ENCODE assay signal across 8 cellular contexts in the genomic region with DNA sequence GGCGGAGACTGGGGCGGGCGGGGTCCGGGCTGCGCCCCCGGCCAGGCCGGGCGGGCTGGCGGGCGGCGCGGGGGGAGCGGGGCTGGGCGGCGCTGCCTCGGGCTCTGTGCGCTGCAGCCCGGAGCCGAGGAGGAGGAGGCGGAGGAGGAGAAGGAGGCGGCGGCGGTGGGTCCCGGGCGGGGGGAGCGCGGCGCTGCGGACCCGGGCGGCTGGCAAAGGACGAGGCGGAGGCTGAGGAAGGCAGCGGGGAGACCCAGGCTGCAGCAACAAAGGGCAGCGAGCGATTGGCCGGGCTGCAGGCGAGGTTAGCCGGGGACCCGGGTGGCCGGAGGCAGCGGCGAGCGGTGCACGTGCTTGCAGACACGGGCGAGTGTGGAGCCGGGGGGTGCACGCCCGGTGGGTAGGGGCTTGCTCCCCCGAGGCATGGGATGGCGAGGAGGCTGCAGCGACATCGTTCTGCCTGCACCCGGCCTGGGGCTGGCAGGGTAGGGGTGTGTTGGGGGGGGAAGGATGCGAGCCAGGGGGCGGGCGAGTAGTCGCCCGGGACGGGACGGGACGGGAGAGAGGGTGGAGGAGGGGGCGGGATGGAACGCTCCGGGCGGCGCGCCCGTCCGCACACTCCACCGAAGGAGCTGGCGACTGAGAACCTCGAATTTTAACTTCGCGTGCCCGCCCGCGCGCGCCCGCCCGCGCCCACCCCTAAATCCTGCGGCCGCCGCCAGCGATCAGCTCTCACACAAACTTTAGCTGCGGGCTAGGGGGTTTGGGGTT. TPM values are rescaled to one million over a fixed set of nuclear protein-coding genes. Genes with fewer than 3 reads are reported as not detected.
DNase-seq lines count a peak whose midpoint lies in the region; ATAC-seq and TF ChIP-seq lines count a peak whose summit lies in the region.

No MANE protein-coding gene starts in this region.

- intact Hi-C loops in Panc1 (cut with micrococcal nuclease; ENCODE audit: unreplicated experiment) = loop anchor here (10.0 kb wide), 2 partner anchors 259 to 561 kb away; no protein-coding TSS in a partner anchor

- H4K20me1 ChIP-seq in hepatocyte (ENCODE audit: insufficient read depth, poor library complexity, severe bottlenecking) = peaks cover 16% of the 10 kb centered on the region

- H3K4me3 ChIP-seq in HFF-Myc (replicated peaks; ENCODE audit: low read depth, low read length) (peak overlapping the region; percentile 77), Panc1 (ENCODE audit: low read depth in 2 of 2, low read length in 2 of 2) (peak overlapping the region; percentile 73 to 77), hepatocyte (peak overlapping the region; percentile 86), skeletal muscle cell (ENCODE audit: low read depth, low read length) (peak overlapping the region; percentile 86)

- BruUV-seq in Panc1 (replicated peaks; lab: Mats Ljungman, UMichigan) = no TSS peak

- H3K79me2 ChIP-seq in hepatocyte = peaks cover 35% of the 10 kb centered on the region

- peak overlapping the region; percentile 70 for H2AFZ ChIP-seq in hepatocyte

- CTCF ChIA-PET in Panc1 (lab: Charles Lee) = interaction anchor here (0.7 kb wide), 1 partner anchor 283 kb away, joined by 5 read pairs; a partner anchor contains a TSS

- POLR2A ChIA-PET in Panc1 (lab: Charles Lee) = interaction anchor here (0.7 kb wide), 2 partner anchors 10 to 16 kb away, joined by 3 read pairs; no protein-coding TSS in a partner anchor

- TF ChIP-seq CTCF in HFF-Myc (IDR thresholded peaks at IDR 0.05; ENCODE audit: low read depth, low read length, missing control alignments) = no peak
- no peak for TF ChIP-seq CTCF in Panc1 (IDR thresholded peaks at IDR 0.05)
- TF ChIP-seq CTCF in hepatocyte (IDR thresholded peaks at IDR 0.05; ENCODE audit: poor library complexity) = no peak

- peak overlapping the region; percentile 88 for H3K4me2 ChIP-seq in hepatocyte

- ATAC-seq in Panc1 = peak; percentile 57

- DNase-seq in ELR (ENCODE audit: low read depth) = peak; percentile 55
- no peak for DNase-seq in HFF-Myc (ENCODE audit: extremely low read depth, low read depth)
- DNase-seq in Panc1 (ENCODE audit: low read depth, low spot score) = no peak
- peak in 40 of 56 donors; percentile 37 to 90 (median 67) for DNase-seq in amygdala (lab: John Stamatoyannopoulos, UW)
- peak; percentile 75 for DNase-seq in hepatocyte (ENCODE audit: low spot score)
- peak; percentile 12 for DNase-seq in skeletal muscle cell (ENCODE audit: low read depth)
- no peak for DNase-seq in DMS114 treated with DMSO at 0.1 percent for 48 hours (lab: John Stamatoyannopoulos, UW; ENCODE audit: unreplicated experiment)
- DNase-seq in NCI-H1694 treated with DMSO at 0.1 percent for 48 hours (lab: John Stamatoyannopoulos, UW) = no peak

- H3K36me3 ChIP-seq in Panc1 (ENCODE audit: control insufficient read depth, insufficient read depth, low read length) (no peaks in the 10 kb centered on the region), hepatocyte (replicated peaks; ENCODE audit: insufficient read depth, low read depth) (no peaks in the 10 kb centered on the region)

- in situ Hi-C loops in Panc1 (cut with HindIII; ENCODE audit: low pct_unique_long_range_greater_than_20kb, low sequenced_read_pairs) = no loop called here

- H3K27me3 ChIP-seq in Panc1 (ENCODE audit: control insufficient read depth, insufficient read depth, low read length) = no peaks in the 10 kb centered on the region
- no peaks in the 10 kb centered on the region for H3K27me3 ChIP-seq in hepatocyte

- no peaks in the 10 kb centered on the region for H3K9me3 ChIP-seq in Panc1 (ENCODE audit: control insufficient read depth, insufficient read depth, low read depth, low read length)
- H3K9me3 ChIP-seq in hepatocyte (ENCODE audit: low read depth) = no peaks in the 10 kb centered on the region

- no peaks in the 10 kb centered on the region for H3K9me2 ChIP-seq in hepatocyte (replicated peaks; ENCODE audit: insufficient read depth)

- H3K4me1 ChIP-seq in Panc1 (ENCODE audit: control insufficient read depth, insufficient read depth, low read length) = peaks cover 44% of the 10 kb centered on the region
- peaks cover 36% of the 10 kb centered on the region for H3K4me1 ChIP-seq in hepatocyte (ENCODE audit: insufficient read depth)

- 1% methylated on average over 15 of the region's 89 CpGs for WGBS in hepatocyte (ENCODE audit: low lambda C conversion rate, missing lambda C conversion rate)

- H3K27ac ChIP-seq in Panc1 (ENCODE audit: low read length) = peak overlapping the region; percentile 75
- H3K27ac ChIP-seq in hepatocyte = peak overlapping the region; percentile 93

RNA-seq across cellular contexts. Expression of a gene that starts 0.8 kb away (rescaled TPM):
- 31.1 TPM for total RNA-seq in Panc1 (2021; ENCODE audit: unreplicated experiment)
- polyA plus RNA-seq in Panc1 (2012; ENCODE audit: insufficient read length) = 14.1 TPM
- 28.8 and 36.2 TPM in 2 replicates for total RNA-seq in hepatocyte
- 15.8 and 17.0 TPM in 2 replicates for polyA plus RNA-seq in hepatocyte

Comparison
In these comparisons a context has a peak if more than half of its experiments do, and no peak if none do; other contexts are left out.
1. DNase-seq: peak in ELR (single experiment), amygdala (40 of 56), hepatocyte (single experiment) and skeletal muscle cell (single experiment); none in HFF-Myc (single experiment), Panc1 (single experiment), DMS114 treated with DMSO at 0.1 percent for 48 hours (single experiment) and NCI-H1694 treated with DMSO at 0.1 percent for 48 hours (single experiment).
2. Peak in every context shown above with its lines, with median percentiles within 50 percentile points of each other: H3K4me3 ChIP-seq.